In the genomic region with DNA sequence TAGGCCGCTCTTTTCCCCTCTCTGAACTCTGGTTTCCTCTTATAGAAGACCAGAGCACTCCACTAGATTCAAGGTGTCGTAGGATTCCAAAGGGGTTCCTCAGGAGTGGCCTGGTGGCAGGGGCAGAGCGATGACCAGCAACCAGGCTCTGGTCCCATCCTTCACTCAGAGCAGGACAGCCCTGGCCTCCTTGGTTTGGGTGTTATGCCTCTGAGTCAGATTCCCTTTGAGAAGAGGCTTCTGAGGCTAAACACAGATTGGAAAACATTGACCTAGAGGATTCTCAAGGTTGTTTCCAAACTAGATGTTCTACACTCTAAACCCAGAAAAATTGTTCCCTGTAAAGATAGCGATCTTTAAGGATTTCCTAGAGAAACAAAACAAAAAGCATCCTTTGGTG, we compare ENCODE assay signal across 23 cellular contexts. TPM values are rescaled to one million over a fixed set of nuclear protein-coding genes. Genes with fewer than 3 reads are reported as not detected.
DNase-seq lines count a peak whose midpoint lies in the region; ATAC-seq and TF ChIP-seq lines count a peak whose summit lies in the region.
"Had no signal": no experiment of that assay in that cellular context is flagged by ENCODE, and none has a peak within 500 bp of the region (broad histone marks: within the 10 kb centered on the region; RNA-seq: fewer than 3 reads in every experiment).

No MANE protein-coding gene starts in this region.

- CTCF ChIA-PET in mammary epithelial cell (lab: Charles Lee; ENCODE audit: low non-redundant PET) = no interaction called here

- in situ Hi-C loops in mammary epithelial cell (cut with MboI; ENCODE audit: low sequenced_read_pairs in 2 of 2) = no loop called here
- in situ Hi-C loops in brain microvascular endothelial cell (cut with HindIII; ENCODE audit: low pct_ligation_motif_present, low sequenced_read_pairs) = no loop called here

- no peaks in the 10 kb centered on the region for H4K20me1 ChIP-seq in mammary epithelial cell (ENCODE audit: insufficient read depth, low read length)

- TF ChIP-seq CTCF in HFFc6 (IDR thresholded peaks at IDR 0.05) (no peak), mammary epithelial cell (conservative IDR thresholded peaks at IDR 0.05 in 1 of 2, IDR thresholded peaks at IDR 0.05 in 1 of 2; ENCODE audit: extremely low read depth in 1 of 2, insufficient read depth in 1 of 2, low read depth in 1 of 2, low read length in 2 of 2) (no peak), type B pancreatic cell (conservative IDR thresholded peaks at IDR 0.05) (no peak), brain microvascular endothelial cell (IDR thresholded peaks at IDR 0.05; ENCODE audit: low read depth, low read length, missing control alignments) (no peak)

- peak; percentile 59 for DNase-seq in AG20443 (ENCODE audit: low spot score)
- DNase-seq in HFFc6 = no peak
- DNase-seq in mammary epithelial cell = no peak
- no peak for DNase-seq in type B pancreatic cell (ENCODE audit: extremely low spot score, unreplicated experiment)
- DNase-seq in naive thymus-derived CD8-positive, alpha-beta T cell = no peak
- no peak for DNase-seq in brain microvascular endothelial cell
- no peak for DNase-seq in activated CD4-positive, CD25-positive, alpha-beta regulatory T cell (lab: John Stamatoyannopoulos, UW)
- DNase-seq: ACHN; DMS53; H9; MM.1S; NCI-H1048; NCI-H1436; NCI-H187 treated with DMSO at 0.1 percent for 48 hours; NCI-H2107; NCI-H2227 treated with DMSO at 0.1 percent for 48 hours; NCI-H510A treated with DMSO at 0.1 percent for 48 hours; NCI-H748 treated with DMSO at 0.1 percent for 48 hours; NK-92 treated with Interleukin-12 subunit alpha and Interleukin-12 subunit beta, amount 100 ng/mL, for 24 hours had no signal

- H3K4me3 ChIP-seq in mammary epithelial cell (replicated peaks in 1 of 3; ENCODE audit: insufficient read depth in 1 of 3, low read depth in 2 of 3, low read length in 3 of 3) = no peak overlapping the region
- H3K4me3 ChIP-seq in brain microvascular endothelial cell (ENCODE audit: low read depth, low read length) = no peak overlapping the region
- H3K4me3 ChIP-seq: K562, SJSA1 had no signal

- H3K36me3 Mint-ChIP-seq in HFFc6 (ENCODE audit: low read depth) (peaks cover 38% of the 10 kb centered on the region), type B pancreatic cell (peaks cover 40% of the 10 kb centered on the region)
- peaks cover 0 to 26% (median 19%) of the 10 kb centered on the region in 3 donors for H3K36me3 Mint-ChIP-seq in naive thymus-derived CD8-positive, alpha-beta T cell

- H3K9me3 ChIP-seq in mammary epithelial cell (replicated peaks; ENCODE audit: insufficient read depth, low read length) = no peaks in the 10 kb centered on the region
- H3K9me3 ChIP-seq: SJSA1 had no signal

- no TSS peak for BruUV-seq in mammary epithelial cell (replicated peaks; lab: Mats Ljungman, UMichigan)

- POLR2A ChIA-PET in naive thymus-derived CD8-positive, alpha-beta T cell (lab: Charles Lee) = no interaction called here

- H3K9me3 Mint-ChIP-seq in HFFc6 (no peaks in the 10 kb centered on the region), type B pancreatic cell (no peaks in the 10 kb centered on the region)
- H3K9me3 Mint-ChIP-seq in naive thymus-derived CD8-positive, alpha-beta T cell = no peaks in the 10 kb centered on the region
- H3K9me3 Mint-ChIP-seq: H9 had no signal

- peaks cover 3% of the 10 kb centered on the region; the same call in 1 of the 2 replicates for H3K27me3 Mint-ChIP-seq in HFFc6 (ENCODE audit: insufficient read depth)
- no peaks in the 10 kb centered on the region for H3K27me3 Mint-ChIP-seq in type B pancreatic cell
- no peaks in the 10 kb centered on the region for H3K27me3 Mint-ChIP-seq in naive thymus-derived CD8-positive, alpha-beta T cell
- H3K27me3 Mint-ChIP-seq: B cell had no signal

- H3K27ac ChIP-seq in mammary epithelial cell (ENCODE audit: insufficient read depth, low read depth, low read length) (peak overlapping the region; percentile 36), brain microvascular endothelial cell (no peak overlapping the region)
- H3K27ac ChIP-seq: SJSA1 had no signal

- H3K4me2 ChIP-seq in mammary epithelial cell (ENCODE audit: insufficient read depth, low read depth, low read length) = no peak overlapping the region

- H3K27me3 ChIP-seq in mammary epithelial cell (ENCODE audit: insufficient read depth, low read length) (no peaks in the 10 kb centered on the region), brain microvascular endothelial cell (replicated peaks) (no peaks in the 10 kb centered on the region)
- H3K27me3 ChIP-seq: SJSA1 had no signal

- H2AFZ ChIP-seq in mammary epithelial cell (ENCODE audit: low read depth, low read length) = no peak overlapping the region

- no peak overlapping the region for H3K9ac ChIP-seq in mammary epithelial cell (ENCODE audit: insufficient read depth, low read length)

- peaks cover 59% of the 10 kb centered on the region for H3K4me1 Mint-ChIP-seq in HFFc6 (ENCODE audit: low read depth)
- peaks cover 26% of the 10 kb centered on the region for H3K4me1 Mint-ChIP-seq in type B pancreatic cell (ENCODE audit: unreplicated experiment)
- H3K4me1 Mint-ChIP-seq in naive thymus-derived CD8-positive, alpha-beta T cell = no peaks in the 10 kb centered on the region
- H3K4me1 Mint-ChIP-seq: B cell had no signal

- dilution Hi-C loops in mammary epithelial cell (cut with HindIII; ENCODE audit: low sequenced_read_pairs) = no loop called here

- H3K27ac Mint-ChIP-seq in HFFc6 = peak overlapping the region; percentile 78
- H3K27ac Mint-ChIP-seq in type B pancreatic cell = peak overlapping the region; percentile 95
- H3K27ac Mint-ChIP-seq in naive thymus-derived CD8-positive, alpha-beta T cell = no peak overlapping the region
- H3K27ac Mint-ChIP-seq: B cell had no signal

- intact Hi-C loops in mammary epithelial cell (cut with micrococcal nuclease) = no loop called here

- H3K36me3 ChIP-seq in mammary epithelial cell (ENCODE audit: insufficient read depth, low read length) (no peaks in the 10 kb centered on the region), brain microvascular endothelial cell (replicated peaks) (peaks cover 36% of the 10 kb centered on the region)

- H3K79me2 ChIP-seq in mammary epithelial cell (ENCODE audit: insufficient read depth, low read length) = no peaks in the 10 kb centered on the region

- H3K4me3 Mint-ChIP-seq in HFFc6 (no peak overlapping the region), type B pancreatic cell (no peak overlapping the region)
- H3K4me3 Mint-ChIP-seq in naive thymus-derived CD8-positive, alpha-beta T cell = no peak overlapping the region
- H3K4me3 Mint-ChIP-seq: B cell, H9 had no signal

- no peak for ATAC-seq in naive thymus-derived CD8-positive, alpha-beta T cell
- ATAC-seq: K562, Panc1 had no signal

- WGBS in mammary epithelial cell (ENCODE audit: low coverage, missing lambda C conversion rate) = 100% methylated on average over 4 of the region's 4 CpGs

- peaks cover 19% of the 10 kb centered on the region for H3K4me1 ChIP-seq in mammary epithelial cell (ENCODE audit: insufficient read depth, low read length)
- H3K4me1 ChIP-seq: SJSA1 had no signal

RNA-seq across cellular contexts. Expression of a gene that starts 49.8 kb away (rescaled TPM):
- 10 to 100 TPM; 15.1 to 19.6 (median 17.1) TPM for total RNA-seq in HFFc6 (2021; fragmentation: NEBNext Ultra II Directional; extraction: Animal tissue kit (Norgen Biotek cat#: 25700))
- 10 to 100 TPM in 1 of 2 donors, 1 to 10 TPM in 1; 9.2 to 11.6 TPM for total RNA-seq in mammary epithelial cell
- 6.7 TPM for polyA plus RNA-seq in mammary epithelial cell
- 5.5 TPM for polyA minus RNA-seq in mammary epithelial cell
- total RNA-seq in type B pancreatic cell (ENCODE audit: low replicate concordance) = 10.7 and 13.4 TPM in 2 replicates
- 10 to 100 TPM; 82.9 to 87.3 TPM for total RNA-seq in naive thymus-derived CD8-positive, alpha-beta T cell
- 10 to 100 TPM; 40.5 to 57.0 (median 55.5) TPM for polyA plus RNA-seq in naive thymus-derived CD8-positive, alpha-beta T cell

Comparison
In these comparisons a context has a peak if more than half of its experiments do, and no peak if none do; other contexts are left out.
1. H3K27ac Mint-ChIP-seq: peak in HFFc6 (single experiment) and type B pancreatic cell (single experiment); none in naive thymus-derived CD8-positive, alpha-beta T cell (0 of 10).